ENCODE assay signal across 8 cellular contexts in genomic region chr11:62787005-62787759, GRCh38. TPM values are rescaled to one million over a fixed set of nuclear protein-coding genes. Genes with fewer than 3 reads are reported as not detected.
DNase-seq lines count a peak whose midpoint lies in the region; ATAC-seq and TF ChIP-seq lines count a peak whose summit lies in the region.

TSS of gene TMEM179B (plus strand) at chr11:62787402. CDS start at chr11:62787432, 30 bp downstream.

- CTCF ChIA-PET in GM10248 (lab: Yijun Ruan, JAX) = interaction anchor here (0.5 to 4.4 kb wide), 49 partner anchors 10 to 364 kb away, joined by 3 to 159 read pairs (median 6); partner anchors contain the start of genes BSCL2, C11orf98, CSKMT and GNG3

- H3K9me3 Mint-ChIP-seq in activated naive CD4-positive, alpha-beta T cell treated with anti-CD3 and anti-CD28 coated beads, Interleukin-2, amount 50 U/mL, for 72 hours = no peaks in the 10 kb centered on the region
- peaks cover 2% of the 10 kb centered on the region for H3K9me3 Mint-ChIP-seq in glutamatergic neuron (ENCODE audit: unreplicated experiment)

- H3K27me3 ChIP-seq in ovary (no peaks in the 10 kb centered on the region), thyroid gland (no peaks in the 10 kb centered on the region)

- peak; percentile 91 for TF ChIP-seq POLR2A in ovary (IDR thresholded peaks at IDR 0.05)
- peak; percentile 78 to 99 for TF ChIP-seq POLR2A in thyroid gland (IDR thresholded peaks at IDR 0.05)

- no peak for TF ChIP-seq EP300 in ovary (IDR thresholded peaks at IDR 0.05)

- H3K9me3 ChIP-seq in ovary (no peaks in the 10 kb centered on the region), thyroid gland (no peaks in the 10 kb centered on the region)

- DNase-seq in GM10248 (ENCODE audit: extremely low spot score) (peak; percentile 96), NCI-H1092 (lab: John Stamatoyannopoulos, UW) (peak; percentile 99), glutamatergic neuron (peak; percentile 96), ovary (peak; percentile 96 to 99 (median 98)), thyroid gland (peak; percentile 98 to 99)
- DNase-seq in activated naive CD4-positive, alpha-beta T cell treated with anti-CD3 and anti-CD28 coated beads, Interleukin-2, amount 50 U/mL, for 72 hours (ENCODE audit: low spot score in 2 of 2) = peak; percentile 94 to 97

- H3K27me3 Mint-ChIP-seq in glutamatergic neuron (ENCODE audit: unreplicated experiment) = peaks cover 2% of the 10 kb centered on the region

- POLR2A ChIA-PET in GM10248 (lab: Yijun Ruan, JAX) = interaction anchor here (0.5 to 3.5 kb wide), 18 partner anchors 9 to 195 kb away, joined by 3 to 25 read pairs (median 6); partner anchors contain the start of genes C11orf98, CSKMT, SLC3A2 and STX5

- H3K4me1 ChIP-seq in ovary (ENCODE audit: insufficient read depth) (no peaks in the 10 kb centered on the region), thyroid gland (peaks cover 24 to 32% of the 10 kb centered on the region in 2 donors)

- H3K36me3 ChIP-seq in ovary = no peaks in the 10 kb centered on the region
- peaks cover 0 to 6% of the 10 kb centered on the region in 2 donors for H3K36me3 ChIP-seq in thyroid gland

- peaks cover 5% of the 10 kb centered on the region for H3K4me1 Mint-ChIP-seq in glutamatergic neuron (ENCODE audit: low read depth, unreplicated experiment)

- TF ChIP-seq CTCF in GM10248 (IDR thresholded peaks at IDR 0.05; ENCODE audit: control extremely low read depth, extremely low read depth, low read depth, missing control alignments) (peak; percentile 65), glutamatergic neuron (IDR thresholded peaks at IDR 0.05; ENCODE audit: partially characterized antibody, unreplicated experiment) (no peak), ovary (IDR thresholded peaks at IDR 0.05) (peak; percentile 13 to 57 (median 57)), thyroid gland (IDR thresholded peaks at IDR 0.05) (peak in 4 of 6 experiments; percentile 21 to 48 (median 36))

- H3K27ac ChIP-seq in ovary (peak within 1 kb of the TSS; percentile 89 to 94), thyroid gland (peak within 1 kb of the TSS; percentile 88 to 96 (median 95))

- H3K4me3 Mint-ChIP-seq in glutamatergic neuron (ENCODE audit: unreplicated experiment) = peak within 1 kb of the TSS; percentile 93

- 0 to 1% (median 0%) methylated on average over 46 to 88 of the region's 88 CpGs for WGBS in ovary, 3 donors
- WGBS in thyroid gland, 2 donors = 0 to 1% methylated on average over 6 to 16 of the region's 88 CpGs

- H3K36me3 Mint-ChIP-seq in activated naive CD4-positive, alpha-beta T cell treated with anti-CD3 and anti-CD28 coated beads, Interleukin-2, amount 50 U/mL, for 72 hours = peaks cover 32 to 34% of the 10 kb centered on the region in 2 donors
- H3K36me3 Mint-ChIP-seq in glutamatergic neuron (ENCODE audit: unreplicated experiment) = no peaks in the 10 kb centered on the region

- peak within 1 kb of the TSS; percentile 90 to 91 for H3K27ac Mint-ChIP-seq in activated naive CD4-positive, alpha-beta T cell treated with anti-CD3 and anti-CD28 coated beads, Interleukin-2, amount 50 U/mL, for 72 hours
- peak within 1 kb of the TSS; percentile 87 for H3K27ac Mint-ChIP-seq in glutamatergic neuron (ENCODE audit: unreplicated experiment)

- intact Hi-C loops in ovary (cut with DNase I) = loop anchor here (2.0 to 5.0 kb wide), 4 partner anchors 45 to 76 kb away; partner anchors contain the start of genes STX5 (in 2 of the 4) and TEX54 (in 2 of the 4)
- intact Hi-C loops in thyroid gland (cut with DNase I) = loop anchor here (5.0 to 10.0 kb wide), 2 partner anchors 48 to 75 kb away; partner anchors contain the start of genes STX5, TEX54 and WDR74

- peak; percentile 62 for ATAC-seq in HG02571 (IDR thresholded peaks at IDR 0.05; ENCODE audit: unreplicated experiment)
- ATAC-seq in SK-N-SH treated with all-trans-retinoic acid at 6 μM for 48 hours = peak; percentile 73
- peak; percentile 79 to 80 for ATAC-seq in activated naive CD4-positive, alpha-beta T cell treated with anti-CD3 and anti-CD28 coated beads, Interleukin-2, amount 50 U/mL, for 72 hours

- H3K4me3 ChIP-seq in ovary = peak within 1 kb of the TSS; percentile 58
- peak within 1 kb of the TSS; percentile 25 to 97 (median 45) for H3K4me3 ChIP-seq in thyroid gland (replicated peaks in 1 of 3)

TF ChIP-seq in SK-N-SH treated with all-trans-retinoic acid at 6 μM for 48 hours, 23 proteins besides CTCF, POLR2A, EP300 and RAD21:
- TF ChIP-seq SNAI2 (CRISPR knock-in tag; IDR thresholded peaks at IDR 0.05) = no peak
- peak; percentile 43; the same call in 1 of the 2 replicates for TF ChIP-seq ZFP3 (CRISPR knock-in tag; IDR thresholded peaks at IDR 0.05)
- 0 out of 2 replicates have a peak, but pooled peaks have one; percentile 41 for TF ChIP-seq CSDC2 (CRISPR knock-in tag; IDR thresholded peaks at IDR 0.05)

RNA-seq across cellular contexts. Expression of gene TMEM179B, which starts in this region (rescaled TPM):
- 10 to 100 TPM; 19.5 to 20.9 TPM for total RNA-seq in activated naive CD4-positive, alpha-beta T cell treated with anti-CD3 and anti-CD28 coated beads, Interleukin-2, amount 50 U/mL, for 72 hours
- total RNA-seq in glutamatergic neuron (ENCODE audit: unreplicated experiment) (28.2 TPM), ovary (100 to 1,000 TPM in 1 of 7 donors, 10 to 100 TPM in 6; 32.7 to 101 (median 36.5) TPM), thyroid gland (100 to 1,000 TPM in 2 of 4 donors, 10 to 100 TPM in 2; 78.6 to 126 (median 92.4) TPM)
- polyA plus RNA-seq in ovary = 10 to 100 TPM; 54.4 to 91.7 TPM

Comparison
In these comparisons a context has a peak if more than half of its experiments do, and no peak if none do; other contexts are left out.
1. Peak in every context shown above with its lines: DNase-seq, ATAC-seq, H3K4me3 ChIP-seq and H3K27ac ChIP-seq.